Comparison of ENCODE assay signal across 11 cellular contexts in the genomic region with DNA sequence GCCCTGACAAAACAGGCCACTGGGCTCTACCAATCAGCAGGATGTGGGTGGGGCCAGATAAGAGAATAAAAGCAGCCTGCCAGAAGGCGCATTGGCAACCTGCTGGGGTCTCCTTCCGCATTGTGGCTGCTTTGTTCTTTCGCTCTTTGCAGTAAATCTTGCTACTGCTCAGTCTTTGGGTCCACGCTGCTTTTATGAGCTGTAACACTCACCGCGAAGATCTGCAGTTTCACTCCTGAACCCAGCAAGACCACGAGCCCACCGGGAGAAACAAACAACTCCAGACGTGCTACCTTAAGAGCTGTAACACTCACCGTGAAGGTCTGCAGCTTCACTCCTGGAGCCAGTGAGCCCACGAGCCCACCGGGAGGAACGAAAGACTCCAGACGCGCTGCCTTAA. TPM values are rescaled to one million over a fixed set of nuclear protein-coding genes. Genes with fewer than 3 reads are reported as not detected.
DNase-seq lines count a peak whose midpoint lies in the region; ATAC-seq and TF ChIP-seq lines count a peak whose summit lies in the region.
"Not testable (repeated sequence)": the region's sequence is repeated elsewhere in the genome, so short reads cannot be mapped to it uniquely, and the experiment has no call there.
"Had no signal": no experiment of that assay in that cellular context is flagged by ENCODE, and none has a peak within 500 bp of the region (broad histone marks: within the 10 kb centered on the region; RNA-seq: fewer than 3 reads in every experiment).

No MANE protein-coding gene starts in this region.

- CTCF ChIA-PET in T-cell (lab: Charles Lee) = interaction anchor here in 1 of 2 donors (1.5 kb wide), 1 partner anchor 173 kb away, joined by 4 read pairs; a partner anchor contains a TSS

- peak overlapping the region; percentile 45 to 74 (median 68); a peak in 21 of 22 replicates for H3K9ac ChIP-seq in BLaER1 treated with 17β-estradiol and CSF1 and Interleukin-3, amounts not matched to agents 10 nM and 100 nM

- peaks cover 20 to 66% (median 39%) of the 10 kb centered on the region in 11 experiments for H3K9me3 ChIP-seq in BLaER1 treated with 17β-estradiol and CSF1 and Interleukin-3, amounts not matched to agents 10 nM and 100 nM (replicated peaks in 1 of 11)
- not testable (repeated sequence) for H3K9me3 ChIP-seq in psoas muscle

- not testable (repeated sequence) for H3K27me3 ChIP-seq in BLaER1 treated with 17β-estradiol and CSF1 and Interleukin-3, amounts not matched to agents 10 nM and 100 nM; psoas muscle (ENCODE audit: insufficient read depth in 3 of 3, low read length in 2 of 3)

- H3K27ac Mint-ChIP-seq in T-cell = peak overlapping the region; percentile 78 to 87
- peak overlapping the region; percentile 79 to 91 (median 87) for H3K27ac Mint-ChIP-seq in immature natural killer cell

- not testable (repeated sequence) for H3K36me3 Mint-ChIP-seq in T-cell, immature natural killer cell

- not testable (repeated sequence) for TF ChIP-seq CTCF in psoas muscle (IDR thresholded peaks at IDR 0.05)

- DNase-seq in T-cell (peak; percentile 13 to 72 (median 46)), activated T-cell treated with anti-CD3 and anti-CD28 coated beads for 48 hours (ENCODE audit: low read depth) (peak; percentile 52), immature natural killer cell (peak; percentile 23 to 68 (median 41))
- DNase-seq in activated CD4-positive, alpha-beta T cell treated with anti-CD3 and anti-CD28 coated beads, Interleukin-2, amount 50 U/mL, for 48 hours = peak; percentile 23 to 40
- DNase-seq in activated naive CD4-positive, alpha-beta T cell treated with anti-CD3 and anti-CD28 coated beads, Interleukin-2, amount 50 U/mL, for 16 hours = peak; percentile 23
- not testable (repeated sequence) for DNase-seq in psoas muscle
- peak; percentile 36 for DNase-seq in stimulated activated CD8-positive, alpha-beta memory T cell treated with anti-CD3 and anti-CD28 coated beads, Interleukin-4, amount 100 ng/mL, for 24 hours (ENCODE audit: low read depth)

- peak overlapping the region in 10 of 11 experiments; percentile 33 to 77 (median 70); a peak in 19 of 22 replicates for H3K27ac ChIP-seq in BLaER1 treated with 17β-estradiol and CSF1 and Interleukin-3, amounts not matched to agents 10 nM and 100 nM
- H3K27ac ChIP-seq in psoas muscle = not testable (repeated sequence)

- H3K4me1 ChIP-seq in BLaER1 treated with 17β-estradiol and CSF1 and Interleukin-3, amounts not matched to agents 10 nM and 100 nM = peaks cover 10 to 23% (median 19%) of the 10 kb centered on the region in 10 experiments
- H3K4me1 ChIP-seq in psoas muscle = not testable (repeated sequence)

- 36 to 41% (median 37%) methylated on average over 15 of the region's 15 CpGs for WGBS in psoas muscle, 3 donors

- intact Hi-C loops in psoas muscle (cut with DNase I) = not testable (repeated sequence)

- peak overlapping the region; percentile 53 to 94 (median 70) for H3K4me2 ChIP-seq in BLaER1 treated with 17β-estradiol and CSF1 and Interleukin-3, amounts not matched to agents 10 nM and 100 nM

- peak overlapping the region; percentile 45 to 69 (median 56) for H3K4me3 ChIP-seq in BLaER1 treated with 17β-estradiol and CSF1 and Interleukin-3, amounts not matched to agents 10 nM and 100 nM
- peak overlapping the region; percentile 18 for H3K4me3 ChIP-seq in psoas muscle

- not testable (repeated sequence) for H3K27me3 Mint-ChIP-seq in T-cell
- H3K27me3 Mint-ChIP-seq in immature natural killer cell (ENCODE audit: low read depth in 3 of 3) = peaks cover 3 to 10% (median 7%) of the 10 kb centered on the region in 3 donors

- POLR2A ChIA-PET in T-cell (lab: Charles Lee) = not testable (repeated sequence)

- H4K20me1 ChIP-seq in BLaER1 treated with 17β-estradiol and CSF1 and Interleukin-3, amounts not matched to agents 10 nM and 100 nM = not testable (repeated sequence)

- not testable (repeated sequence) for H3K9me3 Mint-ChIP-seq in T-cell, immature natural killer cell

- not testable (repeated sequence) for ATAC-seq in T-cell (replicated peaks in 1 of 4); psoas muscle

- H3K36me3 ChIP-seq in BLaER1 treated with 17β-estradiol and CSF1 and Interleukin-3, amounts not matched to agents 10 nM and 100 nM; psoas muscle (ENCODE audit: insufficient read depth in 1 of 2, low read depth in 1 of 2): not testable (repeated sequence)

- H3K4me3 Mint-ChIP-seq in T-cell (peak overlapping the region; percentile 87 to 92 (median 89)), immature natural killer cell (peak overlapping the region; percentile 87 to 92 (median 91))

- H3K4me1 Mint-ChIP-seq in T-cell (peaks cover 23 to 30% (median 24%) of the 10 kb centered on the region in 3 donors), immature natural killer cell (peaks cover 23 to 27% of the 10 kb centered on the region in 2 donors)

RNA-seq across cellular contexts. Expression of a gene that starts 4.4 kb away (rescaled TPM):
- total RNA-seq in T-cell (10 to 100 TPM; 54.0 to 86.3 (median 84.9) TPM), psoas muscle (10 to 100 TPM; 27.2 to 35.5 (median 33.0) TPM)
- polyA plus RNA-seq in immature natural killer cell (100 to 1,000 TPM; 147 to 185 (median 181) TPM), psoas muscle (100 to 1,000 TPM in 1 of 3 donors, 10 to 100 TPM in 2; 33.8 to 109 (median 43.1) TPM)

RNA-seq across cellular contexts. Expression of a gene that starts 35.1 kb away (rescaled TPM):
- total RNA-seq in T-cell (10 to 100 TPM; 32.5 to 48.0 (median 39.9) TPM), psoas muscle (10 to 100 TPM in 1 of 4 donors, 1 to 10 TPM in 3; 8.1 to 11.9 (median 9.3) TPM)
- polyA plus RNA-seq in immature natural killer cell (10 to 100 TPM in 1 of 3 donors, 1 to 10 TPM in 2; 2.1 to 10.8 (median 3.2) TPM), psoas muscle (1 to 10 TPM; 4.1 to 8.0 (median 7.4) TPM)

RNA-seq across cellular contexts. Expression of a gene that starts 37.8 kb away (rescaled TPM):
- under 1 TPM in 3 of 5 donors, not detected in 2; 0.16 to 0.29 (median 0.23) TPM for total RNA-seq in T-cell
- not detected for polyA plus RNA-seq in immature natural killer cell
- total RNA-seq in psoas muscle = 1 to 10 TPM; 1.2 to 2.0 (median 1.3) TPM
- 1 to 10 TPM in 2 of 3 donors, under 1 TPM in 1; 0.82 to 2.1 (median 1.1) TPM for polyA plus RNA-seq in psoas muscle
- total RNA-seq: A172, H4 had no signal

RNA-seq across cellular contexts. Expression of a gene that starts 44.6 kb away (rescaled TPM):
- 100 to 1,000 TPM in 2 of 5 donors, 10 to 100 TPM in 3; 49.5 to 131 (median 53.5) TPM for total RNA-seq in T-cell
- 10 to 100 TPM in 2 of 3 donors, 1 to 10 TPM in 1; 9.6 to 14.6 (median 13.1) TPM for polyA plus RNA-seq in immature natural killer cell
- total RNA-seq in psoas muscle = 10 to 100 TPM in 3 of 4 donors, 1 to 10 TPM in 1; 1.9 to 30.2 (median 15.6) TPM
- 10 to 100 TPM in 1 of 3 donors, 1 to 10 TPM in 2; 3.2 to 23.3 (median 3.7) TPM for polyA plus RNA-seq in psoas muscle
- polyA plus RNA-seq: neural cell had no signal
